ENCODE assay signal across 21 cellular contexts in genomic region chr10:24862586-24862985, GRCh38.
"Had no signal": no experiment of that assay in that cellular context is flagged by ENCODE, and none has a peak within 500 bp of the region (broad histone marks: within the 10 kb centered on the region; RNA-seq: fewer than 3 reads in every experiment).

No MANE protein-coding gene starts in this region.

- H3K4me3 ChIP-seq: K562 had no signal

- H3K27ac ChIP-seq: KMS-11, RWPE1 had no signal

- H3K9me3 ChIP-seq: SK-N-SH had no signal

- ATAC-seq: K562, Panc1 had no signal

- H3K9ac ChIP-seq: KMS-11, SK-N-SH had no signal

- H3K4me2 ChIP-seq: KMS-11, SK-N-SH had no signal

- DNase-seq: Kasumi-1, NCI-H1092, NCI-H1105 treated with DMSO at 0.1 percent for 48 hours, NCI-H1417 treated with DMSO at 0.1 percent for 48 hours, NCI-H146, NCI-H1694 treated with DMSO at 0.1 percent for 48 hours, NCI-H1930, NCI-H2081, NCI-H2107, NCI-H2227 treated with DMSO at 0.1 percent for 48 hours, NCI-H524, NCI-H526 treated with DMSO at 0.1 percent for 48 hours, NCI-H748 treated with DMSO at 0.1 percent for 48 hours, SHP77, SK-N-SH, T-helper 1 cell had no signal

- FAIRE-seq: HTR-8/SVneo, K562 had no signal
